14 cellular contexts compared by ENCODE assay signal in the genomic region with DNA sequence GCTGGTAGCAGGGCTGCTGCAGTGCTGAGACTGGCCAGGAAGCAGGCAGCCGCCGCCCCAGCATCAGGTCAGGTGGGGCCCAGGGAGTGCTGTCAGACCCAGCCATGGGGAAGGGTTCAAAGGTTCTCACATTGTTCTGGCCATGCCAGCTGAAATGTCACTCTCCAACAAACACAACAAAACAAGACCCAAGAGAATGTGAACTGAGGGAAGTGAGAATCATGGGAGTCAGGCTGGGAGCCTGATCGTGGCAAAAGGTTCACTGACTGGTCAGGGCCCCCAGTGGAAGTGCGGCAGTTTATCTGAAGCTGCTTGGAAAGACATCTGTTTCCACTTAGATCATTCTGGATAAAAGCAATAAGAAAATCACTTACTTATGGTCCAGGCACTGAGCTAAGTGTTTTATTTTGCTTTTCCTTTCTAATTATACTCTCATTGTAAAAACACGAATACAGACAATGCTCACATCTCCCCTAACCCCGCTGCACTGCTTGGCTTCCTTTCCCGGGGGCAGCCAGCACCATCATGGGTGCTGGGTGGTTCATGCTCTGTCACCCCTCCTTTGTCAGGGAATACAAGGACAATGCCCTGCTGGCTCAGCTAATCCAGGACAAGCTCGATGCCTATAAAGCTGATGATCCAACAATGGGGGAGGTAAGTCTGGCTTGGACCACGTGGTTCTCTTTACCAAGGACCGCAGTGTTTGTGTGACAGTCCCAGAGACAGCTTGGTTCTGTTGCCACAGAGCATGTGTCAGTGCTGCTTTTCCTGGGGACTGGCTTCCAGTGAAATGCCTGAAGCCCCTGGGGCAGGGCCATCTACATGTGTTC. TPM values are rescaled to one million over a fixed set of nuclear protein-coding genes. Genes with fewer than 3 reads are reported as not detected.
DNase-seq lines count a peak whose midpoint lies in the region; ATAC-seq and TF ChIP-seq lines count a peak whose summit lies in the region.
"Had no signal": no experiment of that assay in that cellular context is flagged by ENCODE, and none has a peak within 500 bp of the region (broad histone marks: within the 10 kb centered on the region; RNA-seq: fewer than 3 reads in every experiment).

No MANE protein-coding gene starts in this region.

- no peak for TF ChIP-seq CTCF in liver (IDR thresholded peaks at IDR 0.05; ENCODE audit: low read depth, low read length, missing input control)
- TF ChIP-seq CTCF in transverse colon (IDR thresholded peaks at IDR 0.05) = no peak

- H3K4me1 ChIP-seq in liver (ENCODE audit: control insufficient read depth in 4 of 4, insufficient read depth in 4 of 4, low read length in 3 of 4) (no peaks in the 10 kb centered on the region), transverse colon (peaks cover 0 to 4% (median 0%) of the 10 kb centered on the region in 4 donors)

- WGBS in liver = 69% methylated on average over 10 of the region's 10 CpGs
- WGBS in transverse colon (ENCODE audit: low coverage in 1 of 2), 2 donors = 67 to 76% methylated on average over 3 to 10 of the region's 10 CpGs

- no peak for TF ChIP-seq EP300 in transverse colon (IDR thresholded peaks at IDR 0.05; ENCODE audit: low read depth)

- no peak for TF ChIP-seq RAD21 in liver (IDR thresholded peaks at IDR 0.05)

- in situ Hi-C loops in transverse colon (cut with MboI; ENCODE audit: low pct_ligation_motif_present in 1 of 4, low pct_unique_long_range_greater_than_20kb in 1 of 4, low sequenced_read_pairs in 3 of 4) = no loop called here

- H3K27ac ChIP-seq in cingulate gyrus (ENCODE audit: low read depth, low read length) = peak overlapping the region; percentile 58
- no peak overlapping the region for H3K27ac ChIP-seq in liver (ENCODE audit: low read depth in 1 of 2, low read length in 2 of 2)
- H3K27ac ChIP-seq in transverse colon = no peak overlapping the region
- H3K27ac ChIP-seq: KMS-11, PC-9, VCaP had no signal

- intact Hi-C loops in transverse colon (cut with DNase I; ENCODE audit: low total_unique reads) = no loop called here

- DNase-seq in NCI-H1694 (lab: John Stamatoyannopoulos, UW) (peak; percentile 35), transverse colon (peak; percentile 16), erythroblast (lab: John Stamatoyannopoulos, UW) (no peak), GDM1 (lab: John Stamatoyannopoulos, UW) (no peak)
- no peak for DNase-seq in central memory CD4-positive, alpha-beta T cell
- DNase-seq: DMS53, NCI-H2171, PC-9 had no signal

- H3K4me3 ChIP-seq in liver (ENCODE audit: low read depth in 1 of 3, low read length in 3 of 3) = no peak overlapping the region
- no peak overlapping the region for H3K4me3 ChIP-seq in transverse colon
- H3K4me3 ChIP-seq: PC-9 had no signal

- no peak for TF ChIP-seq POLR2A in transverse colon (IDR thresholded peaks at IDR 0.05)
- no peak for TF ChIP-seq POLR2A in erythroblast (IDR thresholded peaks at IDR 0.05; ENCODE audit: low read length)

- ATAC-seq in GM21367 (IDR thresholded peaks at IDR 0.05; ENCODE audit: unreplicated experiment) = no peak
- ATAC-seq: stimulated activated memory B cell treated with anti-CD40 and anti-IgM and Interleukin-4, amounts not matched to agents 10 μg/mL and 1 μg/mL and 100 μg/mL, for 72 hours had no signal

- H3K36me3 ChIP-seq in liver (ENCODE audit: control insufficient read depth in 4 of 4, insufficient read depth in 3 of 4, low read depth in 1 of 4, low read length in 3 of 4) (peaks cover 0 to 2% (median under 1%) of the 10 kb centered on the region in 4 donors), transverse colon (no peaks in the 10 kb centered on the region)

- H3K9me3 ChIP-seq in liver (ENCODE audit: control insufficient read depth in 4 of 4, low read length in 3 of 4) (no peaks in the 10 kb centered on the region), transverse colon (no peaks in the 10 kb centered on the region)

- H3K27me3 ChIP-seq in liver (ENCODE audit: control insufficient read depth in 4 of 4, insufficient read depth in 4 of 4, low read length in 3 of 4) = no peaks in the 10 kb centered on the region
- no peaks in the 10 kb centered on the region for H3K27me3 ChIP-seq in transverse colon

- H3K9ac ChIP-seq in liver (ENCODE audit: low read depth in 1 of 2, low read length in 2 of 2) = no peak overlapping the region
- H3K9ac ChIP-seq: KMS-11 had no signal

TF ChIP-seq in liver, 16 proteins besides CTCF, POLR2A, EP300 and RAD21:
- TF ChIP-seq SP1 (IDR thresholded peaks at IDR 0.05) (no peak), EGR1 (IDR thresholded peaks at IDR 0.05; ENCODE audit: low read depth in 2 of 2) (no peak), NR2F2 (IDR thresholded peaks at IDR 0.05) (peak; percentile 53), TAF1 (conservative IDR thresholded peaks at IDR 0.05) (no peak)
- TF ChIP-seq, protein P1, sequence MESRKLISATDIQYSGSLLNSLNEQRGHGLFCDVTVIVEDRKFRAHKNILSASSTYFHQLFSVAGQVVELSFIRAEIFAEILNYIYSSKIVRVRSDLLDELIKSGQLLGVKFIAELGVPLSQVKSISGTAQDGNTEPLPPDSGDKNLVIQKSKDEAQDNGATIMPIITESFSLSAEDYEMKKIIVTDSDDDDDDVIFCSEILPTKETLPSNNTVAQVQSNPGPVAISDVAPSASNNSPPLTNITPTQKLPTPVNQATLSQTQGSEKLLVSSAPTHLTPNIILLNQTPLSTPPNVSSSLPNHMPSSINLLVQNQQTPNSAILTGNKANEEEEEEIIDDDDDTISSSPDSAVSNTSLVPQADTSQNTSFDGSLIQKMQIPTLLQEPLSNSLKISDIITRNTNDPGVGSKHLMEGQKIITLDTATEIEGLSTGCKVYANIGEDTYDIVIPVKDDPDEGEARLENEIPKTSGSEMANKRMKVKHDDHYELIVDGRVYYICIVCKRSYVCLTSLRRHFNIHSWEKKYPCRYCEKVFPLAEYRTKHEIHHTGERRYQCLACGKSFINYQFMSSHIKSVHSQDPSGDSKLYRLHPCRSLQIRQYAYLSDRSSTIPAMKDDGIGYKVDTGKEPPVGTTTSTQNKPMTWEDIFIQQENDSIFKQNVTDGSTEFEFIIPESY (IDR thresholded peaks at IDR 0.05) = no peak

RNA-seq across cellular contexts. Expression of a gene that starts 41.9 kb away (rescaled TPM):
- total RNA-seq in liver = not detected
- polyA plus RNA-seq in liver = under 1 TPM; 0.07 to 0.22 TPM
- total RNA-seq in transverse colon = not detected

RNA-seq across cellular contexts. Expression of a gene that starts 50.6 kb away (rescaled TPM):
- total RNA-seq in liver (1 to 10 TPM; 6.7 to 7.8 TPM), transverse colon (1 to 10 TPM; 2.4 to 9.7 (median 6.2) TPM)
- polyA plus RNA-seq in liver = 10 to 100 TPM; 11.5 to 21.6 TPM

RNA-seq across cellular contexts. Expression of a gene that starts 51.0 kb away (rescaled TPM):
- total RNA-seq in liver (under 1 TPM in 1 of 2 donors, not detected in 1; 0.08 TPM), transverse colon (not detected)
- under 1 TPM in 1 of 2 donors, not detected in 1; 0.02 TPM for polyA plus RNA-seq in liver

RNA-seq across cellular contexts. Expression of a gene that starts 52.8 kb away (rescaled TPM):
- 1 to 10 TPM; 1.7 to 4.6 TPM for total RNA-seq in liver
- polyA plus RNA-seq in liver = 1 to 10 TPM; 2.2 to 2.3 TPM
- 100 to 1,000 TPM in 1 of 4 donors, 10 to 100 TPM in 2, 1 to 10 TPM in 1; 7.9 to 193 (median 13.3) TPM for total RNA-seq in transverse colon

Comparison
In these comparisons a context has a peak if more than half of its experiments do, and no peak if none do; other contexts are left out.
1. DNase-seq: peak in NCI-H1694 (single experiment) and transverse colon (single experiment); none in central memory CD4-positive, alpha-beta T cell (single experiment), erythroblast (0 of 2) and GDM1 (single experiment).